3 cellular contexts compared by ENCODE assay signal in genomic region chr12:4879481-4879880, GRCh38. TPM values are rescaled to one million over a fixed set of nuclear protein-coding genes. Genes with fewer than 3 reads are reported as not detected.
"Had no signal": no experiment of that assay in that cellular context is flagged by ENCODE, and none has a peak within 500 bp of the region (broad histone marks: within the 10 kb centered on the region; RNA-seq: fewer than 3 reads in every experiment).

No MANE protein-coding gene starts in this region.

RNA-seq across cellular contexts. Expression of gene KCNA1, which starts 30.2 kb away (rescaled TPM):
- total RNA-seq: M059J, MCF 10A, NCI-H460 had no signal
